ENCODE assay signal across 1 cellular context in the genomic region with DNA sequence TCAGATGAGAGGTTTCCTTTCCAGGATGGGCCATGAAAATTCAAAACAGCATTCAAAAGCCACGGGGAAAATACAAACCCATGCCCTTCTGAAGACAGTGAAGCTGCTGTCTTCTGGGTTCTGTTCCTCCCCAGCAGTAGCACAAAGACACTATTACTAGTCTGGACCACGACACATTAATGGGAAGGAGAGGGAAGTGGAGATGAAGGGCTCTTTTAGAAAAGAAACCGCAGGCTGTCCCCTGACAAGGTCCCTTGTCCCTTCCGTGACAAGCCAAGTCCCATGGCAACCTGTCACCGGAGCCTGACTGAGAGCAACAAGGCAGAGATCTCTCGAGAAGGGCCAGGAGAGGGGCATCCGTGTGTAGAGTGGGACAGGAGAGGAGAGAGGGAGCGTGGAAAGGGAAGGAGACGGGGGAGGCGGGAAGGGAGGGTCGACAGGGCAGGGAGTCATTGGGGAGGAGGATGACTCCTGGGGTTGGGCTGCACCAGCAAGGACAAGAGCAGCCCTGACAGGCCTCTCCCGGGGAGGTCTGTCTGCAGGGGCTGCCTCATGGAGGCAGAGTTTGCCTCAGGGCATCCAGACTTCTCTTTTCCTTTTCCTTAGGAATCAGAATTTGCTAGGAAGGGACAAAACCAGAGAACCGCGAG.
TF ChIP-seq lines count a peak whose summit lies in the region.

No MANE protein-coding gene starts in this region.

TF ChIP-seq in GM23338, 12 proteins besides CTCF, POLR2A, EP300 and RAD21 (continued from another document):
- TF ChIP-seq, protein P1, sequence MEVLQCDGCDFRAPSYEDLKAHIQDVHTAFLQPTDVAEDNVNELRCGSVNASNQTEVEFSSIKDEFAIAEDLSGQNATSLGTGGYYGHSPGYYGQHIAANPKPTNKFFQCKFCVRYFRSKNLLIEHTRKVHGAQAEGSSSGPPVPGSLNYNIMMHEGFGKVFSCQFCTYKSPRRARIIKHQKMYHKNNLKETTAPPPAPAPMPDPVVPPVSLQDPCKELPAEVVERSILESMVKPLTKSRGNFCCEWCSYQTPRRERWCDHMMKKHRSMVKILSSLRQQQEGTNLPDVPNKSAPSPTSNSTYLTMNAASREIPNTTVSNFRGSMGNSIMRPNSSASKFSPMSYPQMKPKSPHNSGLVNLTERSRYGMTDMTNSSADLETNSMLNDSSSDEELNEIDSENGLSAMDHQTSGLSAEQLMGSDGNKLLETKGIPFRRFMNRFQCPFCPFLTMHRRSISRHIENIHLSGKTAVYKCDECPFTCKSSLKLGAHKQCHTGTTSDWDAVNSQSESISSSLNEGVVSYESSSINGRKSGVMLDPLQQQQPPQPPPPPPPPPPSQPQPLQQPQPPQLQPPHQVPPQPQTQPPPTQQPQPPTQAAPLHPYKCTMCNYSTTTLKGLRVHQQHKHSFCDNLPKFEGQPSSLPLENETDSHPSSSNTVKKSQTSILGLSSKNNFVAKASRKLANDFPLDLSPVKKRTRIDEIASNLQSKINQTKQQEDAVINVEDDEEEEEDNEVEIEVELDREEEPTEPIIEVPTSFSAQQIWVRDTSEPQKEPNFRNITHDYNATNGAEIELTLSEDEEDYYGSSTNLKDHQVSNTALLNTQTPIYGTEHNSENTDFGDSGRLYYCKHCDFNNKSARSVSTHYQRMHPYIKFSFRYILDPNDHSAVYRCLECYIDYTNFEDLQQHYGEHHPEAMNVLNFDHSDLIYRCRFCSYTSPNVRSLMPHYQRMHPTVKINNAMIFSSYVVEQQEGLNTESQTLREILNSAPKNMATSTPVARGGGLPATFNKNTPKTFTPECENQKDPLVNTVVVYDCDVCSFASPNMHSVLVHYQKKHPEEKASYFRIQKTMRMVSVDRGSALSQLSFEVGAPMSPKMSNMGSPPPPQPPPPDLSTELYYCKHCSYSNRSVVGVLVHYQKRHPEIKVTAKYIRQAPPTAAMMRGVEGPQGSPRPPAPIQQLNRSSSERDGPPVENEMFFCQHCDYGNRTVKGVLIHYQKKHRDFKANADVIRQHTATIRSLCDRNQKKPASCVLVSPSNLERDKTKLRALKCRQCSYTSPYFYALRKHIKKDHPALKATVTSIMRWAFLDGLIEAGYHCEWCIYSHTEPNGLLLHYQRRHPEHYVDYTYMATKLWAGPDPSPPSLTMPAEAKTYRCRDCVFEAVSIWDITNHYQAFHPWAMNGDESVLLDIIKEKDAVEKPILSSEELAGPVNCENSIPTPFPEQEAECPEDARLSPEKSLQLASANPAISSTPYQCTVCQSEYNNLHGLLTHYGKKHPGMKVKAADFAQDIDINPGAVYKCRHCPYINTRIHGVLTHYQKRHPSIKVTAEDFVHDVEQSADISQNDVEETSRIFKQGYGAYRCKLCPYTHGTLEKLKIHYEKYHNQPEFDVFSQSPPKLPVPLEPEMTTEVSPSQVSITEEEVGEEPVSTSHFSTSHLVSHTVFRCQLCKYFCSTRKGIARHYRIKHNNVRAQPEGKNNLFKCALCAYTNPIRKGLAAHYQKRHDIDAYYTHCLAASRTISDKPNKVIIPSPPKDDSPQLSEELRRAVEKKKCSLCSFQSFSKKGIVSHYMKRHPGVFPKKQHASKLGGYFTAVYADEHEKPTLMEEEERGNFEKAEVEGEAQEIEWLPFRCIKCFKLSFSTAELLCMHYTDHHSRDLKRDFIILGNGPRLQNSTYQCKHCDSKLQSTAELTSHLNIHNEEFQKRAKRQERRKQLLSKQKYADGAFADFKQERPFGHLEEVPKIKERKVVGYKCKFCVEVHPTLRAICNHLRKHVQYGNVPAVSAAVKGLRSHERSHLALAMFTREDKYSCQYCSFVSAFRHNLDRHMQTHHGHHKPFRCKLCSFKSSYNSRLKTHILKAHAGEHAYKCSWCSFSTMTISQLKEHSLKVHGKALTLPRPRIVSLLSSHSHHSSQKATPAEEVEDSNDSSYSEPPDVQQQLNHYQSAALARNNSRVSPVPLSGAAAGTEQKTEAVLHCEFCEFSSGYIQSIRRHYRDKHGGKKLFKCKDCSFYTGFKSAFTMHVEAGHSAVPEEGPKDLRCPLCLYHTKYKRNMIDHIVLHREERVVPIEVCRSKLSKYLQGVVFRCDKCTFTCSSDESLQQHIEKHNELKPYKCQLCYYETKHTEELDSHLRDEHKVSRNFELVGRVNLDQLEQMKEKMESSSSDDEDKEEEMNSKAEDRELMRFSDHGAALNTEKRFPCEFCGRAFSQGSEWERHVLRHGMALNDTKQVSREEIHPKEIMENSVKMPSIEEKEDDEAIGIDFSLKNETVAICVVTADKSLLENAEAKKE (CRISPR knock-in tag; IDR thresholded peaks at IDR 0.05): no peak
